Comparison of ENCODE assay signal across 10 cellular contexts in the genomic region with DNA sequence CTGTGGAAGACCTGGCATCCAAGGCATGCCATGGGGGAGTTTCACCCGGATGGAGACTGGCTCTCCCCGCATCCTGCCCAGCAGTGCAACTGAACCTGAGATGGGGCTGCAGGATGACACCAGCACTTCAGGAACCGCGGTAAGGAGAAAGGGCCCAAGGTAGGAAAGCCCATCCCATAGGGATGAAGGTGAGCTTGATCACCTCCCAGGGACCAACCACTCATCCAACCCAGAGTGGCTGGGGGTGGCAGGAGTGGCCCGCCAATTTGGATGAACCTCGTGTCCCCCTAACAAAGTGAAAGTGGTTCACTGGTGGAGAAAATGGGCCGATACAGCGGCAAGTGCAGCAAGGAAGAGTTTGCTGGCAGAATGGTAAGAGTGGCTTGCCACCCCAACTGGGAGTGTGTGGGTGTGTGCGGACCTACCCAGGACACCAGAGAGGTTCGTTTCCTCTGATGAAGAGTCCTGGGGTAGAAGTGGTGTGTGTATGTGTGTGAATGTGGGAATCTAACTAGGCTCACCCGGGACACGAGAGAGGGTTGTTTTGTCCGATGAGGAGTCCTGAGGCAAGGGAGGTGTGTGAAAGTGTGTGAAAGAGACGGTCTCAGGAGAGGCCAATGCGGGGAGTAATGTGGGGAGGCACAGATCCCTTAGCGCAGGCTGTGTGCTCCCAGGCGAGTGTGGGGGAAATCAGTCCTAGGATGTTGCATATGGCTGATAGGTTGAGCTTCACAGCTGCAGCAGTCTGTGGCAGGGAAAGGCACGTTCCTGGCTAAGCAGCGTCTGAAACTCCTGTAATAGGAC. TPM values are rescaled to one million over a fixed set of nuclear protein-coding genes. Genes with fewer than 3 reads are reported as not detected.
A peak's percentile ranks its signal among the peaks of the same experiment; 100 is the strongest.
DNase-seq lines count a peak whose midpoint lies in the region; ATAC-seq and TF ChIP-seq lines count a peak whose summit lies in the region.
"Had no signal": no experiment of that assay in that cellular context is flagged by ENCODE, and none has a peak within 500 bp of the region (broad histone marks: within the 10 kb centered on the region; RNA-seq: fewer than 3 reads in every experiment).

No MANE protein-coding gene starts in this region.

- H3K4me3 ChIP-seq in right atrium auricular region, result peak overlapping the region; percentile 39 to 51
- H3K4me3 ChIP-seq in skeletal muscle tissue (ENCODE audit: low read length in 3 of 3), result peak overlapping the region; percentile 35 to 53 (median 38)

- peak overlapping the region in 1 of 3 donors; percentile 33 for H3K9ac ChIP-seq in skeletal muscle tissue (ENCODE audit: low read depth in 1 of 3, low read length in 3 of 3)

- ATAC-seq in HG03064 (IDR thresholded peaks at IDR 0.05; ENCODE audit: low read depth, unreplicated experiment), result peak; percentile 15
- no peak for ATAC-seq in GM21723 (IDR thresholded peaks at IDR 0.05; ENCODE audit: unreplicated experiment)

- no peak for TF ChIP-seq CTCF in VCaP (conservative IDR thresholded peaks at IDR 0.05)
- no peak for TF ChIP-seq CTCF in right atrium auricular region (IDR thresholded peaks at IDR 0.05)

- DNase-seq in right atrium auricular region (ENCODE audit: low spot score) (no peak), D341Med (ENCODE audit: low spot score) (no peak), AG08396 (ENCODE audit: low spot score) (no peak), substantia nigra (lab: John Stamatoyannopoulos, UW) (no peak)
- DNase-seq: occipital lobe had no signal

- H3K36me3 ChIP-seq in right atrium auricular region (no peaks in the 10 kb centered on the region), skeletal muscle tissue (ENCODE audit: control insufficient read depth in 3 of 3, insufficient read depth in 3 of 3, low read length in 3 of 3) (no peaks in the 10 kb centered on the region)

- peak overlapping the region; percentile 68 for H3K27ac ChIP-seq in VCaP
- H3K27ac ChIP-seq in right atrium auricular region, result peak overlapping the region; percentile 25 to 62
- H3K27ac ChIP-seq in skeletal muscle tissue (ENCODE audit: low read depth, low read length), result no peak overlapping the region
- H3K27ac ChIP-seq in substantia nigra (ENCODE audit: low read depth, low read length, poor library complexity, severe bottlenecking), result no peak overlapping the region

- H3K27me3 ChIP-seq in right atrium auricular region (no peaks in the 10 kb centered on the region), skeletal muscle tissue (ENCODE audit: control insufficient read depth in 3 of 3, insufficient read depth in 3 of 3, low read length in 3 of 3) (no peaks in the 10 kb centered on the region)

- H3K4me1 ChIP-seq in right atrium auricular region (peaks cover 0 to 24% of the 10 kb centered on the region in 2 donors), skeletal muscle tissue (ENCODE audit: control insufficient read depth in 3 of 3, insufficient read depth in 3 of 3, low read length in 3 of 3) (peaks cover 3 to 15% (median 8%) of the 10 kb centered on the region in 3 donors)

- no peaks in the 10 kb centered on the region for H3K9me3 ChIP-seq in right atrium auricular region
- no peaks in the 10 kb centered on the region for H3K9me3 ChIP-seq in skeletal muscle tissue (ENCODE audit: control insufficient read depth in 3 of 3, low read length in 3 of 3)

RNA-seq across cellular contexts. Expression of a gene that starts 22.6 kb away (rescaled TPM):
- 1 to 10 TPM in 1 of 2 donors, under 1 TPM in 1; 0.71 to 1.5 TPM for total RNA-seq in right atrium auricular region
- not detected for total RNA-seq in skeletal muscle tissue
- total RNA-seq: activated naive CD4-positive, alpha-beta T cell treated with anti-CD3 and anti-CD28 coated beads for 36 hours; occipital lobe had no signal

Comparison
In these comparisons a context has a peak if more than half of its experiments do, and no peak if none do; other contexts are left out.
1. H3K27ac ChIP-seq: peak in VCaP (single experiment) and right atrium auricular region (2 of 2); none in skeletal muscle tissue (single experiment) and substantia nigra (single experiment).